ENCODE assay signal across 22 cellular contexts in the genomic region with DNA sequence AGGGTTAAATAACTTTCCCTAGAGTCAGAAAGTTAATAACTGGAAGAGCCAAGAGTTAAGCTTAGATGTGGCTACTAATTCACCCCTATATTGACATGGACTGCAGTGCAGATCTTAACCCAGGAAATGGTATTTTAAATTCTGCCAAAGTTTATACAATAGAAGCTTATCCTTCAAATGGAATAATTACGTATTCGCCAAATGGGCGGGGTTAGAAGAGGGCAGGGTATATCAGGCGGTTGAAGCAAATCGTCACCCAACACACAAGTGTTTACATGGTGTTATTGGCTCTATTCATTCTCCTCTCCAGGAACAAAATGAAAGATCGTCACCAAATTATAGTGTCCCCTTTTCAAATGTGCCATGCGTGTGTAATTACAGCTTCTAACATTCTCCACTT.
"Had no signal": no experiment of that assay in that cellular context is flagged by ENCODE, and none has a peak within 500 bp of the region (broad histone marks: within the 10 kb centered on the region; RNA-seq: fewer than 3 reads in every experiment).

No MANE protein-coding gene starts in this region.

- H3K27ac Mint-ChIP-seq: activated CD8-positive, alpha-beta memory T cell treated with anti-CD3 and anti-CD28 coated beads, Interleukin-2, amount 10 ng/mL, durations not matched to agents 7 days and 5 days; activated naive CD4-positive, alpha-beta T cell treated with anti-CD3 and anti-CD28 coated beads, Interleukin-2, amount 50 U/mL, for 24 hours had no signal

- H3K9me3 ChIP-seq: body of pancreas, esophagus muscularis mucosa, tibial nerve, uterus had no signal

- H3K27ac ChIP-seq: body of pancreas, coronary artery, esophagus muscularis mucosa, hepatocyte, tibial nerve, uterus had no signal

- ATAC-seq: activated CD8-positive, alpha-beta memory T cell treated with anti-CD3 and anti-CD28 coated beads, Interleukin-2, amount 10 ng/mL, durations not matched to agents 7 days and 5 days; body of pancreas; natural killer cell treated with Interleukin-12 subunit alpha and Interleukin-12 subunit beta and Interleukin-15 and Interleukin-18, amount 100 ng/mL, for 72 hours had no signal

- H3K4me3 Mint-ChIP-seq: activated CD8-positive, alpha-beta memory T cell treated with anti-CD3 and anti-CD28 coated beads, Interleukin-2, amount 10 ng/mL, durations not matched to agents 7 days and 5 days; activated naive CD4-positive, alpha-beta T cell treated with anti-CD3 and anti-CD28 coated beads, Interleukin-2, amount 50 U/mL, for 24 hours; activated T-cell treated with anti-CD3 and anti-CD28 coated beads, Interleukin-2, amount 50 U/mL, for 24 hours; natural killer cell treated with Interleukin-12 subunit alpha and Interleukin-12 subunit beta and Interleukin-15 and Interleukin-18, amount 100 ng/mL, for 72 hours had no signal

- H3K9me3 Mint-ChIP-seq: activated naive CD4-positive, alpha-beta T cell treated with anti-CD3 and anti-CD28 coated beads, Interleukin-2, amount 50 U/mL, for 24 hours; activated T-cell treated with anti-CD3 and anti-CD28 coated beads, Interleukin-2, amount 50 U/mL, for 24 hours; natural killer cell treated with Interleukin-12 subunit alpha and Interleukin-12 subunit beta and Interleukin-15 and Interleukin-18, amount 100 ng/mL, for 72 hours had no signal

- H3K27me3 Mint-ChIP-seq: activated CD8-positive, alpha-beta memory T cell treated with anti-CD3 and anti-CD28 coated beads, Interleukin-2, amount 10 ng/mL, durations not matched to agents 7 days and 5 days; activated naive CD4-positive, alpha-beta T cell treated with anti-CD3 and anti-CD28 coated beads, Interleukin-2, amount 50 U/mL, for 24 hours; activated T-cell treated with anti-CD3 and anti-CD28 coated beads, Interleukin-2, amount 50 U/mL, for 24 hours; natural killer cell treated with Interleukin-12 subunit alpha and Interleukin-12 subunit beta and Interleukin-15 and Interleukin-18, amount 100 ng/mL, for 72 hours had no signal

- H3K4me3 ChIP-seq: body of pancreas, coronary artery, esophagus muscularis mucosa, hepatocyte, lung, tibial nerve, uterus had no signal

- H3K4me1 ChIP-seq: body of pancreas, esophagus muscularis mucosa, tibial nerve, uterus had no signal

- H3K36me3 ChIP-seq: esophagus muscularis mucosa, tibial nerve, uterus had no signal

- H3K27me3 ChIP-seq: hepatocyte, tibial nerve, uterus had no signal

- DNase-seq: activated CD4-positive, CD25-positive, alpha-beta regulatory T cell treated with anti-CD3 and anti-CD28 coated beads, Interleukin-2, amount 50 U/mL, for 72 hours; activated CD8-positive, alpha-beta memory T cell treated with anti-CD3 and anti-CD28 coated beads, Interleukin-2, amount 10 ng/mL, durations not matched to agents 7 days and 5 days; activated effector memory CD4-positive, alpha-beta T cell treated with anti-CD3 and anti-CD28 coated beads, Interleukin-2, amount 50 U/mL, for 16 hours; activated T-cell treated with anti-CD3 and anti-CD28 coated beads, Interleukin-2, amount 50 U/mL, for 24 hours; amygdala; body of pancreas; caudate nucleus; islet precursor cell; nucleus accumbens; stimulated activated CD4-positive, alpha-beta T cell treated with anti-CD3 and anti-CD28 coated beads, Interleukin-15, amount 100 ng/mL, for 24 hours; stimulated activated CD4-positive, alpha-beta T cell treated with anti-CD3 and anti-CD28 coated beads, Interleukin-4, amount 100 ng/mL, for 1 hour; stimulated activated naive CD4-positive, alpha-beta T cell treated with Interleukin-2 at 50 U/mL for 16 hours; substantia nigra; T-helper 9 cell; uterus had no signal
